In the genomic region with DNA sequence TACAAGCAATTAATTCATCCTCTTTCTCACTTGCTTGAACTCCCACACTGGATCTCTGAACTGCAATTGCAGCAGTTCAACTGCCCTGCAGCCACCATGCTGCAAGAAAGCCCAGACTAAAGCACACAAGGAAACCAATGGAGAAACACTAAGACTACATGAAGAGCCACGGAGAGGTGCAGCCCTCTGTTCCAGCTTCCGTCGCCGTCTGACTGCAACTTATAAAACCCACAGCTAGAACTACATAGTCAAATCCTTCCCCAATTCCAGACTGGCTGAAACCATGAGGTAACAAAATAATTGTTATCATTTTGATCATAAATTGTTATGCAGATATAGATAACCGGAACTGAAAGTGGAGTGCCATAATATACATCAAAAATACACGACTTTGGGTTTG, we compare ENCODE assay signal across 16 cellular contexts. TPM values are rescaled to one million over a fixed set of nuclear protein-coding genes. Genes with fewer than 3 reads are reported as not detected.
DNase-seq lines count a peak whose midpoint lies in the region; ATAC-seq and TF ChIP-seq lines count a peak whose summit lies in the region.
"Had no signal": no experiment of that assay in that cellular context is flagged by ENCODE, and none has a peak within 500 bp of the region (broad histone marks: within the 10 kb centered on the region; RNA-seq: fewer than 3 reads in every experiment).

No MANE protein-coding gene starts in this region.

- H3K36me3 Mint-ChIP-seq in activated naive CD4-positive, alpha-beta T cell treated with anti-CD3 and anti-CD28 coated beads for 36 hours (ENCODE audit: low read depth): peaks cover 7% of the 10 kb centered on the region
- H3K36me3 Mint-ChIP-seq in activated T-helper 1 cell treated with anti-CD3 and anti-CD28 coated beads, Interleukin-12 subunit alpha, Interleukin-12 subunit beta, Interleukin-2, Interleukin-4 antibody, amounts not matched to agents 30 ng/mL and 10 ng/mL and 1 ng/mL, durations not matched to agents 14 hours and 24 hours and 36 hours (ENCODE audit: low read depth): peaks cover 24% of the 10 kb centered on the region
- H3K36me3 Mint-ChIP-seq in naive thymus-derived CD8-positive, alpha-beta T cell: peaks cover 0 to 17% (median 10%) of the 10 kb centered on the region in 3 donors

- H3K9me2 ChIP-seq in Loucy (replicated peaks; ENCODE audit: low read depth, low read length): no peaks in the 10 kb centered on the region

- H3K27ac Mint-ChIP-seq in activated naive CD4-positive, alpha-beta T cell treated with anti-CD3 and anti-CD28 coated beads for 36 hours: no peak overlapping the region
- H3K27ac Mint-ChIP-seq in activated T-helper 1 cell treated with anti-CD3 and anti-CD28 coated beads, Interleukin-12 subunit alpha, Interleukin-12 subunit beta, Interleukin-2, Interleukin-4 antibody, amounts not matched to agents 30 ng/mL and 10 ng/mL and 1 ng/mL, durations not matched to agents 14 hours and 24 hours and 36 hours: no peak overlapping the region
- peak overlapping the region; percentile 77 to 92 (median 88) for H3K27ac Mint-ChIP-seq in naive thymus-derived CD8-positive, alpha-beta T cell
- H3K27ac Mint-ChIP-seq: B cell had no signal

- no peaks in the 10 kb centered on the region for H3K27me3 Mint-ChIP-seq in activated naive CD4-positive, alpha-beta T cell treated with anti-CD3 and anti-CD28 coated beads for 36 hours (ENCODE audit: low read depth)
- no peaks in the 10 kb centered on the region for H3K27me3 Mint-ChIP-seq in activated T-helper 1 cell treated with anti-CD3 and anti-CD28 coated beads, Interleukin-12 subunit alpha, Interleukin-12 subunit beta, Interleukin-2, Interleukin-4 antibody, amounts not matched to agents 30 ng/mL and 10 ng/mL and 1 ng/mL, durations not matched to agents 14 hours and 24 hours and 36 hours (ENCODE audit: insufficient read depth)
- no peaks in the 10 kb centered on the region for H3K27me3 Mint-ChIP-seq in naive thymus-derived CD8-positive, alpha-beta T cell
- H3K27me3 Mint-ChIP-seq: B cell had no signal

- H3K27me3 ChIP-seq in Loucy (ENCODE audit: insufficient read depth, low read length, poor library complexity, severe bottlenecking): no peaks in the 10 kb centered on the region

- no peaks in the 10 kb centered on the region for H4K20me1 ChIP-seq in Loucy (ENCODE audit: insufficient read depth, low read length, poor library complexity, severe bottlenecking)

- H3K4me3 ChIP-seq in Loucy (ENCODE audit: low read length, poor library complexity, severe bottlenecking): no peak overlapping the region
- H3K4me3 ChIP-seq: PC-9 had no signal

- peak overlapping the region; percentile 49 for H3K4me3 Mint-ChIP-seq in activated naive CD4-positive, alpha-beta T cell treated with anti-CD3 and anti-CD28 coated beads for 36 hours
- H3K4me3 Mint-ChIP-seq in activated T-helper 1 cell treated with anti-CD3 and anti-CD28 coated beads, Interleukin-12 subunit alpha, Interleukin-12 subunit beta, Interleukin-2, Interleukin-4 antibody, amounts not matched to agents 30 ng/mL and 10 ng/mL and 1 ng/mL, durations not matched to agents 14 hours and 24 hours and 36 hours: peak overlapping the region; percentile 37
- peak overlapping the region; percentile 60 to 88 (median 77) for H3K4me3 Mint-ChIP-seq in naive thymus-derived CD8-positive, alpha-beta T cell
- H3K4me3 Mint-ChIP-seq: B cell had no signal

- H3K9me3 Mint-ChIP-seq in activated naive CD4-positive, alpha-beta T cell treated with anti-CD3 and anti-CD28 coated beads for 36 hours: peaks cover 7% of the 10 kb centered on the region
- peaks cover 38% of the 10 kb centered on the region for H3K9me3 Mint-ChIP-seq in activated T-helper 1 cell treated with anti-CD3 and anti-CD28 coated beads, Interleukin-12 subunit alpha, Interleukin-12 subunit beta, Interleukin-2, Interleukin-4 antibody, amounts not matched to agents 30 ng/mL and 10 ng/mL and 1 ng/mL, durations not matched to agents 14 hours and 24 hours and 36 hours
- H3K9me3 Mint-ChIP-seq in naive thymus-derived CD8-positive, alpha-beta T cell: peaks cover 0 to 15% (median 10%) of the 10 kb centered on the region in 9 donors

- ATAC-seq in naive thymus-derived CD8-positive, alpha-beta T cell: no peak
- ATAC-seq in GM21717 (IDR thresholded peaks at IDR 0.05; ENCODE audit: unreplicated experiment): no peak

- H3K9ac ChIP-seq in Loucy (ENCODE audit: low read depth, low read length, poor library complexity, severe bottlenecking): no peak overlapping the region
- H3K9ac ChIP-seq: KMS-11 had no signal

- H3F3A ChIP-seq in Loucy (ENCODE audit: low read depth): peaks cover 9% of the 10 kb centered on the region; the same call in 1 of the 2 replicates

- no peaks in the 10 kb centered on the region for H3K79me2 ChIP-seq in Loucy (ENCODE audit: insufficient read depth, low read length)

- peak overlapping the region; percentile 62 for H3K4me2 ChIP-seq in Loucy (ENCODE audit: low read depth, low read length, poor library complexity, severe bottlenecking)
- H3K4me2 ChIP-seq: KMS-11, PC-9 had no signal

- no peak for TF ChIP-seq CTCF in Loucy (conservative IDR thresholded peaks at IDR 0.05; ENCODE audit: low read length)

- intact Hi-C loops in activated naive CD4-positive, alpha-beta T cell treated with anti-CD3 and anti-CD28 coated beads for 36 hours (cut with micrococcal nuclease): no loop called here
- intact Hi-C loops in activated T-helper 1 cell treated with anti-CD3 and anti-CD28 coated beads, Interleukin-12 subunit alpha, Interleukin-12 subunit beta, Interleukin-2, Interleukin-4 antibody, amounts not matched to agents 30 ng/mL and 10 ng/mL and 1 ng/mL, durations not matched to agents 14 hours and 24 hours and 36 hours (cut with micrococcal nuclease): no loop called here
- intact Hi-C loops in head of caudate nucleus (cut with DNase I): no loop called here

- H3K9me3 ChIP-seq in Loucy (ENCODE audit: insufficient read depth, low read depth, low read length): peaks cover 7% of the 10 kb centered on the region; the same call in 1 of the 2 replicates

- POLR2A ChIA-PET in naive thymus-derived CD8-positive, alpha-beta T cell (lab: Charles Lee): interaction anchor here (0.6 to 1.7 kb wide), 6 partner anchors 12 to 63 kb away, joined by 3 to 5 read pairs (median 3); no protein-coding TSS in a partner anchor

- H3K4me1 ChIP-seq in Loucy (ENCODE audit: insufficient read depth, low read length, poor library complexity, severe bottlenecking): peaks cover 65% of the 10 kb centered on the region

- H3K4me1 Mint-ChIP-seq in activated naive CD4-positive, alpha-beta T cell treated with anti-CD3 and anti-CD28 coated beads for 36 hours (ENCODE audit: low read depth): peaks cover 78% of the 10 kb centered on the region
- H3K4me1 Mint-ChIP-seq in activated T-helper 1 cell treated with anti-CD3 and anti-CD28 coated beads, Interleukin-12 subunit alpha, Interleukin-12 subunit beta, Interleukin-2, Interleukin-4 antibody, amounts not matched to agents 30 ng/mL and 10 ng/mL and 1 ng/mL, durations not matched to agents 14 hours and 24 hours and 36 hours (ENCODE audit: low read depth): peaks cover 78% of the 10 kb centered on the region
- peaks cover 41 to 81% (median 69%) of the 10 kb centered on the region in 4 donors for H3K4me1 Mint-ChIP-seq in naive thymus-derived CD8-positive, alpha-beta T cell
- H3K4me1 Mint-ChIP-seq: B cell had no signal

- no peak overlapping the region for H2AFZ ChIP-seq in Loucy (ENCODE audit: low read length)
- H2AFZ ChIP-seq: PC-9 had no signal

- DNase-seq in activated naive CD4-positive, alpha-beta T cell treated with anti-CD3 and anti-CD28 coated beads for 36 hours: no peak
- no peak for DNase-seq in activated naive CD4-positive, alpha-beta T cell treated with anti-CD3 and anti-CD28 coated beads, Interleukin-2, amount 50 U/mL, for 16 hours
- DNase-seq in activated T-helper 1 cell treated with anti-CD3 and anti-CD28 coated beads, Interleukin-12 subunit alpha, Interleukin-12 subunit beta, Interleukin-2, Interleukin-4 antibody, amounts not matched to agents 30 ng/mL and 10 ng/mL and 1 ng/mL, durations not matched to agents 14 hours and 24 hours and 36 hours (ENCODE audit: low spot score): no peak
- no peak for DNase-seq in naive thymus-derived CD8-positive, alpha-beta T cell
- no peak for DNase-seq in head of caudate nucleus
- DNase-seq: DMS 273 treated with DMSO at 0.1 percent for 48 hours, H7, NCI-H1105 treated with DMSO at 0.1 percent for 48 hours, NCI-H187, NCI-H446, NCI-H748 treated with DMSO at 0.1 percent for 48 hours, PC-9 had no signal

- H3K36me3 ChIP-seq in Loucy (ENCODE audit: insufficient read depth, low read length): no peaks in the 10 kb centered on the region

- CTCF ChIA-PET in activated naive CD4-positive, alpha-beta T cell treated with anti-CD3 and anti-CD28 coated beads for 36 hours (lab: Charles Lee): interaction anchor here (1.9 kb wide), 1 partner anchor 67 kb away, joined by 4 read pairs; no protein-coding TSS in a partner anchor

RNA-seq across cellular contexts. Expression of gene THEMIS, which starts 21.1 kb away (rescaled TPM):
- 1 to 10 TPM; 7.0 to 7.4 TPM for total RNA-seq in activated naive CD4-positive, alpha-beta T cell treated with anti-CD3 and anti-CD28 coated beads for 36 hours
- 10.6 and 11.3 TPM in 2 replicates for total RNA-seq in activated T-helper 1 cell treated with anti-CD3 and anti-CD28 coated beads, Interleukin-12 subunit alpha, Interleukin-12 subunit beta, Interleukin-2, Interleukin-4 antibody, amounts not matched to agents 30 ng/mL and 10 ng/mL and 1 ng/mL, durations not matched to agents 14 hours and 24 hours and 36 hours
- total RNA-seq in naive thymus-derived CD8-positive, alpha-beta T cell: 100 to 1,000 TPM; 128 TPM
- polyA plus RNA-seq in naive thymus-derived CD8-positive, alpha-beta T cell: 100 to 1,000 TPM; 168 to 212 (median 183) TPM
- total RNA-seq: H7, PC-9 had no signal

Comparison
In these comparisons a context has a peak if more than half of its experiments do, and no peak if none do; other contexts are left out.
1. H3K27ac Mint-ChIP-seq: peak in naive thymus-derived CD8-positive, alpha-beta T cell (10 of 10); none in activated naive CD4-positive, alpha-beta T cell treated with anti-CD3 and anti-CD28 coated beads for 36 hours (single experiment) and activated T-helper 1 cell treated with anti-CD3 and anti-CD28 coated beads, Interleukin-12 subunit alpha, Interleukin-12 subunit beta, Interleukin-2, Interleukin-4 antibody, amounts not matched to agents 30 ng/mL and 10 ng/mL and 1 ng/mL, durations not matched to agents 14 hours and 24 hours and 36 hours (single experiment).
2. RNA of gene THEMIS, which starts 21.1 kb away (total RNA-seq): 128 TPM in naive thymus-derived CD8-positive, alpha-beta T cell; 10.6 to 11.3 TPM in activated T-helper 1 cell treated with anti-CD3 and anti-CD28 coated beads, Interleukin-12 subunit alpha, Interleukin-12 subunit beta, Interleukin-2, Interleukin-4 antibody, amounts not matched to agents 30 ng/mL and 10 ng/mL and 1 ng/mL, durations not matched to agents 14 hours and 24 hours and 36 hours and 7.0 to 7.4 TPM in activated naive CD4-positive, alpha-beta T cell treated with anti-CD3 and anti-CD28 coated beads for 36 hours; every median in the first group is over 10 times any median in the second.
3. Peak in every context shown above with its lines, with median percentiles within 50 percentile points of each other: H3K4me3 Mint-ChIP-seq.